Comparison of ENCODE assay signal across 8 cellular contexts in the genomic region with DNA sequence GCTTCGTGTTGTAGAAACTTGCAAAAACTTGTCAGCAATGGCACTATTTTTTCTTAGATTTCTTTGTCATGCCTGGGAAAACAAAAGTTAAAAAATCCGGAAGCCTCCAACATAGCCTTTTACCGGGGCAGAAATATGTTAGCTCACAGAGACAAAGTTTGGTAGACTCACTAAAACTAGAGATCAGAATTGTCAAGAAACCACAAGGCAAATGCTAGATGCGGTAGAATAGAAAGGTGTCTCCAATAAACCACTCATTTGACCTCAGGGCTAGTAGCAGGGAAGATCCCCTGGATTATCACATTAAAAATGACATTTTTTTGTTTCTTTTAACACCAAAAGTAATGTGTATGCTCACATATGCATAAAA. TPM values are rescaled to one million over a fixed set of nuclear protein-coding genes. Genes with fewer than 3 reads are reported as not detected.
DNase-seq lines count a peak whose midpoint lies in the region; ATAC-seq and TF ChIP-seq lines count a peak whose summit lies in the region.

No MANE protein-coding gene starts in this region.

- H3K27ac ChIP-seq in Panc1 (ENCODE audit: low read length), result peak overlapping the region; percentile 40; the same call in 1 of the 2 replicates
- H3K27ac ChIP-seq in esophagus squamous epithelium, result peak overlapping the region; percentile 64 to 86 (median 76)
- peak overlapping the region; percentile 50 for H3K27ac ChIP-seq in psoas muscle

- WGBS in esophagus squamous epithelium, 2 donors, result 15 to 32% methylated on average over 4 of the region's 4 CpGs
- WGBS in psoas muscle, 3 donors, result 53 to 71% (median 53%) methylated on average over 4 of the region's 4 CpGs

- CTCF ChIA-PET in Panc1 (lab: Charles Lee), result interaction anchor here (0.7 to 1.8 kb wide), 3 partner anchors 49 to 1220 kb away, joined by 3 to 12 read pairs (median 3); no protein-coding TSS in a partner anchor

- H3K36me3 Mint-ChIP-seq in glutamatergic neuron (ENCODE audit: unreplicated experiment), result no peaks in the 10 kb centered on the region

- peaks cover 3% of the 10 kb centered on the region for H3K9me3 Mint-ChIP-seq in glutamatergic neuron (ENCODE audit: unreplicated experiment)

- in situ Hi-C loops in Panc1 (cut with HindIII; ENCODE audit: low pct_unique_long_range_greater_than_20kb, low sequenced_read_pairs), result no loop called here

- H3K27me3 Mint-ChIP-seq in glutamatergic neuron (ENCODE audit: unreplicated experiment), result peaks cover under 1% of the 10 kb centered on the region

- no TSS peak for BruUV-seq in Panc1 (replicated peaks; lab: Mats Ljungman, UMichigan)

- intact Hi-C loops in Panc1 (cut with micrococcal nuclease; ENCODE audit: unreplicated experiment), result no loop called here
- intact Hi-C loops in esophagus squamous epithelium (cut with DNase I), result no loop called here
- intact Hi-C loops in psoas muscle (cut with DNase I), result loop anchor here (5.0 kb wide), 2 partner anchors 49 to 281 kb away; no protein-coding TSS in a partner anchor

- no peak for DNase-seq in Panc1 (ENCODE audit: low read depth, low spot score)
- no peak for DNase-seq in esophagus squamous epithelium (lab: John Stamatoyannopoulos, UW)
- no peak for DNase-seq in psoas muscle
- DNase-seq in DMS79 treated with DMSO at 0.1 percent for 48 hours (lab: John Stamatoyannopoulos, UW), result no peak
- DNase-seq in glutamatergic neuron, result no peak
- DNase-seq in amygdala (lab: John Stamatoyannopoulos, UW), result no peak

- peak; percentile 22 for ATAC-seq in GM18909 (IDR thresholded peaks at IDR 0.05; ENCODE audit: poor library complexity, unreplicated experiment)
- ATAC-seq in Panc1, result no peak
- no peak for ATAC-seq in psoas muscle
- ATAC-seq in GM18858 (IDR thresholded peaks at IDR 0.05; ENCODE audit: unreplicated experiment), result no peak

- no peaks in the 10 kb centered on the region for H3K9me3 ChIP-seq in Panc1 (ENCODE audit: control insufficient read depth, insufficient read depth, low read depth, low read length)
- H3K9me3 ChIP-seq in esophagus squamous epithelium, result no peaks in the 10 kb centered on the region
- no peaks in the 10 kb centered on the region for H3K9me3 ChIP-seq in psoas muscle

- H3K27ac Mint-ChIP-seq in glutamatergic neuron (ENCODE audit: unreplicated experiment), result no peak overlapping the region

- H3K36me3 ChIP-seq in Panc1 (ENCODE audit: control insufficient read depth, insufficient read depth, low read length) (no peaks in the 10 kb centered on the region), esophagus squamous epithelium (peaks cover 0 to 24% (median 0%) of the 10 kb centered on the region in 3 donors), psoas muscle (ENCODE audit: insufficient read depth in 1 of 2, low read depth in 1 of 2) (no peaks in the 10 kb centered on the region)

- no peaks in the 10 kb centered on the region for H3K27me3 ChIP-seq in Panc1 (ENCODE audit: control insufficient read depth, insufficient read depth, low read length)
- no peaks in the 10 kb centered on the region for H3K27me3 ChIP-seq in esophagus squamous epithelium
- no peaks in the 10 kb centered on the region for H3K27me3 ChIP-seq in psoas muscle (ENCODE audit: insufficient read depth in 3 of 3, low read length in 2 of 3)

- H3K4me3 ChIP-seq in Panc1 (ENCODE audit: low read depth in 2 of 2, low read length in 2 of 2) (peak overlapping the region in 1 of 2 experiments; percentile 42; a peak in 1 of 4 replicates), esophagus squamous epithelium (peak overlapping the region; percentile 37 to 65 (median 47)), psoas muscle (peak overlapping the region; percentile 62)

- TF ChIP-seq POLR2A in esophagus squamous epithelium (IDR thresholded peaks at IDR 0.05), result no peak

- POLR2A ChIA-PET in Panc1 (lab: Charles Lee), result interaction anchor here (0.6 kb wide), 1 partner anchor 277 kb away, joined by 4 read pairs; no protein-coding TSS in a partner anchor

- no peak overlapping the region for H3K4me3 Mint-ChIP-seq in glutamatergic neuron (ENCODE audit: unreplicated experiment)

- H3K4me1 Mint-ChIP-seq in glutamatergic neuron (ENCODE audit: low read depth, unreplicated experiment), result no peaks in the 10 kb centered on the region

- H3K4me1 ChIP-seq in Panc1 (ENCODE audit: control insufficient read depth, insufficient read depth, low read length) (no peaks in the 10 kb centered on the region; the same call in 1 of the 2 replicates), esophagus squamous epithelium (peaks cover 0 to 55% (median 12%) of the 10 kb centered on the region in 3 donors), psoas muscle (no peaks in the 10 kb centered on the region)

- no peak for TF ChIP-seq CTCF in Panc1 (IDR thresholded peaks at IDR 0.05)
- no peak for TF ChIP-seq CTCF in esophagus squamous epithelium (IDR thresholded peaks at IDR 0.05)
- TF ChIP-seq CTCF in psoas muscle (IDR thresholded peaks at IDR 0.05), result no peak
- TF ChIP-seq CTCF in glutamatergic neuron (IDR thresholded peaks at IDR 0.05; ENCODE audit: partially characterized antibody, unreplicated experiment), result no peak

RNA-seq across cellular contexts. Expression of a gene that starts 0.4 kb away (rescaled TPM):
- total RNA-seq in Panc1 (2021; ENCODE audit: unreplicated experiment), result 0.87 TPM
- polyA plus RNA-seq in Panc1 (2012; ENCODE audit: insufficient read length), result 0.11 TPM
- 10 to 100 TPM in 3 of 4 donors, 1 to 10 TPM in 1; 9.0 to 22.0 (median 15.0) TPM for total RNA-seq in esophagus squamous epithelium
- total RNA-seq in psoas muscle, result 1 to 10 TPM; 2.3 to 3.8 (median 2.8) TPM
- 1 to 10 TPM in 2 of 3 donors, under 1 TPM in 1; 0.90 to 1.3 (median 1.2) TPM for polyA plus RNA-seq in psoas muscle
- total RNA-seq in glutamatergic neuron (ENCODE audit: unreplicated experiment), result not detected

Comparison
In these comparisons a context has a peak if more than half of its experiments do, and no peak if none do; other contexts are left out.
1. intact Hi-C loops: an anchor here in psoas muscle (5.0 kb wide); none called in Panc1 and esophagus squamous epithelium.